ENCODE assay signal across 8 cellular contexts in the genomic region with DNA sequence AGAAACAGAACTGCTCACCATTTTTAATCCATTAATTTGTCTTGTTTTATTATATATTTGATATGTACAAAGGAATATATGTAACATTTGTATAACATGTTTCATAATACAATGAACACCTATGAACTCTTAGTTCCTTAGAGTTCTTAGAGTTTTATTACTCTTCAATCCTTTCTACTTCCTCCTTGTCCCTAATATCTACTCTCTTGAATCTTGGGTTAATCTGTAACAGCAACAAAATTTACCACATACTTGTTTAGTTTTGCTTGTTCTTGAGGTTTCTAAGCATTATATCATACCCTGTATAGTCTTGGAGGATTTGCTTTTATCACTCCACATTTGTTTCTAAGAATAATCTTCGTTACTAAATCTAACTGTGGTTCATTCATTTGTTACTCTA.
DNase-seq lines count a peak whose midpoint lies in the region; ATAC-seq and TF ChIP-seq lines count a peak whose summit lies in the region.

No MANE protein-coding gene starts in this region.

- POLR2A ChIA-PET in MCF 10A (lab: Yijun Ruan, JAX), result interaction anchor here (0.7 to 1.0 kb wide), 2 partner anchors 9 to 665 kb away, joined by 3 read pairs; no protein-coding TSS in a partner anchor

- TF ChIP-seq CTCF in MCF 10A (IDR thresholded peaks at IDR 0.05; ENCODE audit: unreplicated experiment) (no peak), mammary epithelial cell (conservative IDR thresholded peaks at IDR 0.05 in 1 of 2, IDR thresholded peaks at IDR 0.05 in 1 of 2; ENCODE audit: extremely low read depth in 1 of 2, insufficient read depth in 1 of 2, low read depth in 1 of 2, low read length in 2 of 2) (no peak), suprapubic skin (IDR thresholded peaks at IDR 0.05) (no peak)

- H3K27me3 Mint-ChIP-seq in MCF 10A (ENCODE audit: insufficient read depth, unreplicated experiment), result no peaks in the 10 kb centered on the region

- no peaks in the 10 kb centered on the region for H4K20me1 ChIP-seq in mammary epithelial cell (ENCODE audit: insufficient read depth, low read length)

- H2AFZ ChIP-seq in mammary epithelial cell (ENCODE audit: low read depth, low read length), result no peak overlapping the region

- H3K4me3 Mint-ChIP-seq in MCF 10A (ENCODE audit: unreplicated experiment), result peak overlapping the region; percentile 42

- no peaks in the 10 kb centered on the region for H3K36me3 Mint-ChIP-seq in MCF 10A (ENCODE audit: insufficient read depth, unreplicated experiment)

- intact Hi-C loops in MCF 10A (cut with micrococcal nuclease) (no loop called here), mammary epithelial cell (cut with micrococcal nuclease) (no loop called here)

- CTCF ChIA-PET in MCF 10A (lab: Yijun Ruan, JAX), result no interaction called here
- CTCF ChIA-PET in mammary epithelial cell (lab: Charles Lee; ENCODE audit: low non-redundant PET), result no interaction called here

- WGBS in mammary epithelial cell (ENCODE audit: low coverage, missing lambda C conversion rate), result 83% methylated on average over 1 of the region's 1 CpG
- WGBS in suprapubic skin, result 67% methylated on average over 1 of the region's 1 CpG

- H3K9ac ChIP-seq in mammary epithelial cell (ENCODE audit: insufficient read depth, low read length), result no peak overlapping the region

- no peaks in the 10 kb centered on the region for H3K79me2 ChIP-seq in mammary epithelial cell (ENCODE audit: insufficient read depth, low read length)

- H3K27ac ChIP-seq in mammary epithelial cell (ENCODE audit: insufficient read depth, low read depth, low read length) (no peak overlapping the region), suprapubic skin (peak overlapping the region; percentile 72)

- H3K4me1 ChIP-seq in mammary epithelial cell (ENCODE audit: insufficient read depth, low read length) (peaks cover 6% of the 10 kb centered on the region), suprapubic skin (peaks cover 30% of the 10 kb centered on the region)

- no peak for TF ChIP-seq POLR2A in suprapubic skin (IDR thresholded peaks at IDR 0.05)

- ATAC-seq in HG03439 (IDR thresholded peaks at IDR 0.05; ENCODE audit: unreplicated experiment), result peak; percentile 6

- H3K4me2 ChIP-seq in mammary epithelial cell (ENCODE audit: insufficient read depth, low read depth, low read length), result no peak overlapping the region

- H3K4me3 ChIP-seq in mammary epithelial cell (replicated peaks in 1 of 3; ENCODE audit: insufficient read depth in 1 of 3, low read depth in 2 of 3, low read length in 3 of 3) (no peak overlapping the region), suprapubic skin (peak overlapping the region; percentile 39)

- H3K36me3 ChIP-seq in mammary epithelial cell (ENCODE audit: insufficient read depth, low read length) (peaks cover 3% of the 10 kb centered on the region), suprapubic skin (no peaks in the 10 kb centered on the region)

- BruUV-seq in MCF 10A (replicated peaks; lab: Mats Ljungman, UMichigan), result no TSS peak
- BruUV-seq in mammary epithelial cell (replicated peaks; lab: Mats Ljungman, UMichigan), result no TSS peak

- in situ Hi-C loops in mammary epithelial cell (cut with MboI; ENCODE audit: low sequenced_read_pairs in 2 of 2), result no loop called here

- DNase-seq in MCF 10A (ENCODE audit: unreplicated experiment), result no peak
- DNase-seq in mammary epithelial cell, result no peak
- DNase-seq in fibroblast of peridontal ligament (ENCODE audit: extremely low read depth), result peak; percentile 53
- DNase-seq in suprapubic skin (ENCODE audit: low spot score in 2 of 2), result no peak
- DNase-seq in AG08395 (ENCODE audit: low spot score), result no peak
- DNase-seq in NCI-H524 treated with DMSO at 0.1 percent for 48 hours (lab: John Stamatoyannopoulos, UW), result no peak
- DNase-seq in NCI-H2107 (lab: John Stamatoyannopoulos, UW), result no peak

- no peaks in the 10 kb centered on the region for H3K9me3 Mint-ChIP-seq in MCF 10A (ENCODE audit: unreplicated experiment)

- dilution Hi-C loops in mammary epithelial cell (cut with HindIII; ENCODE audit: low sequenced_read_pairs), result no loop called here

- no peaks in the 10 kb centered on the region for H3K27me3 ChIP-seq in mammary epithelial cell (ENCODE audit: insufficient read depth, low read length)
- H3K27me3 ChIP-seq in suprapubic skin, result no peaks in the 10 kb centered on the region

- H3K27ac Mint-ChIP-seq in MCF 10A (ENCODE audit: low read depth, unreplicated experiment), result peak overlapping the region; percentile 63

- H3K4me1 Mint-ChIP-seq in MCF 10A (ENCODE audit: insufficient read depth, unreplicated experiment), result peaks cover 32% of the 10 kb centered on the region

- H3K9me3 ChIP-seq in mammary epithelial cell (replicated peaks; ENCODE audit: insufficient read depth, low read length) (no peaks in the 10 kb centered on the region), suprapubic skin (no peaks in the 10 kb centered on the region)

- no peak for TF ChIP-seq EP300 in suprapubic skin (IDR thresholded peaks at IDR 0.05)
